In genomic region chr7:86978804-86979506, GRCh38 we compare ENCODE assay signal across 9 cellular contexts.
DNase-seq lines count a peak whose midpoint lies in the region; ATAC-seq lines count a peak whose summit lies in the region.
"Had no signal": no experiment of that assay in that cellular context is flagged by ENCODE, and none has a peak within 500 bp of the region (broad histone marks: within the 10 kb centered on the region; RNA-seq: fewer than 3 reads in every experiment).

No MANE protein-coding gene starts in this region.

- H3K4me3 Mint-ChIP-seq in naive B cell, result no peak overlapping the region
- H3K4me3 Mint-ChIP-seq: nephron progenitor cell had no signal

- peak; percentile 7 for DNase-seq in activated CD8-positive, alpha-beta memory T cell treated with anti-CD3 and anti-CD28 coated beads, Interleukin-2, amount 50 U/mL, for 1 hour (ENCODE audit: extremely low read depth)
- no peak for DNase-seq in activated CD8-positive, alpha-beta memory T cell treated with anti-CD3 and anti-CD28 coated beads, Interleukin-2, amount 50 U/mL, for 48 hours
- DNase-seq in naive B cell (peak; percentile 15), UCSD-AML1 (lab: John Stamatoyannopoulos, UW; ENCODE audit: unreplicated experiment) (no peak), middle frontal gyrus (ENCODE audit: extremely low spot score, low spot score) (no peak), NCI-H2107 treated with DMSO at 0.1 percent for 48 hours (lab: John Stamatoyannopoulos, UW; ENCODE audit: unreplicated experiment) (no peak)
- DNase-seq: nephron progenitor cell had no signal

- H3K27me3 Mint-ChIP-seq in naive B cell, result peaks cover 7 to 23% (median 9%) of the 10 kb centered on the region in 3 donors

- ATAC-seq in GM21786 (IDR thresholded peaks at IDR 0.05; ENCODE audit: unreplicated experiment), result peak; percentile 75
- ATAC-seq in HG03571 (IDR thresholded peaks at IDR 0.05; ENCODE audit: unreplicated experiment), result peak; percentile 77
- peak; percentile 66 to 77 for ATAC-seq in naive B cell (ENCODE audit: low read depth in 2 of 2)

- peaks cover 8 to 14% (median 11%) of the 10 kb centered on the region in 7 donors for H3K9me3 Mint-ChIP-seq in naive B cell

- H3K27ac Mint-ChIP-seq in naive B cell, result peak overlapping the region in 1 of 6 donors; percentile 52

- peaks cover 0 to 14% (median 0%) of the 10 kb centered on the region in 3 donors for H3K4me1 Mint-ChIP-seq in naive B cell
- H3K4me1 Mint-ChIP-seq: nephron progenitor cell had no signal

- H3K36me3 Mint-ChIP-seq in naive B cell, result peaks cover 0 to 22% of the 10 kb centered on the region in 2 donors

Comparison
In these comparisons a context has a peak if more than half of its experiments do, and no peak if none do; other contexts are left out.
1. DNase-seq: peak in activated CD8-positive, alpha-beta memory T cell treated with anti-CD3 and anti-CD28 coated beads, Interleukin-2, amount 50 U/mL, for 1 hour (single experiment) and naive B cell (single experiment); none in activated CD8-positive, alpha-beta memory T cell treated with anti-CD3 and anti-CD28 coated beads, Interleukin-2, amount 50 U/mL, for 48 hours (single experiment), UCSD-AML1 (single experiment), middle frontal gyrus (single experiment) and NCI-H2107 treated with DMSO at 0.1 percent for 48 hours (single experiment).
2. Peak in every context shown above with its lines, with median percentiles within 50 percentile points of each other: ATAC-seq.